ENCODE assay signal across 26 cellular contexts in the genomic region with DNA sequence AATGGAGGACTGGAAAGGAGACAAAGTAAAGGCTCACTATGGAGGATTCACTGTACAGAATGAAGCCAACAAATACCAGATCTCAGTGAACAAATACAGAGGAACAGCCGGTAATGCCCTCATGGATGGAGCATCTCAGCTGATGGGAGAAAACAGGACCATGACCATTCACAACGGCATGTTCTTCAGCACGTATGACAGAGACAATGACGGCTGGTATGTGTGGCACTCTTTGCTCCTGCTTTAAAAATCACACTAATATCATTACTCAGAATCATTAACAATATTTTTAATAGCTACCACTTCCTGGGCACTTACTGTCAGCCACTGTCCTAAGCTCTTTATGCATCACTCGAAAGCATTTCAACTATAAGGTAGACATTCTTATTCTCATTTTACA. TPM values are rescaled to one million over a fixed set of nuclear protein-coding genes. Genes with fewer than 3 reads are reported as not detected.
DNase-seq lines count a peak whose midpoint lies in the region; ATAC-seq, FAIRE-seq and TF ChIP-seq lines count a peak whose summit lies in the region.
"Had no signal": no experiment of that assay in that cellular context is flagged by ENCODE, and none has a peak within 500 bp of the region (broad histone marks: within the 10 kb centered on the region; RNA-seq: fewer than 3 reads in every experiment).

No MANE protein-coding gene starts in this region.

- CTCF ChIA-PET in HepG2 (lab: Yijun Ruan, JAX; ENCODE audit: low intra/inter-chr PET ratio, low total read pairs) (no interaction called here), PC-3 (lab: Charles Lee) (interaction anchor here (0.6 kb wide), 1 partner anchor 49 kb away, joined by 3 read pairs; no protein-coding TSS in a partner anchor)

- H3K4me2 ChIP-seq in HepG2 (ENCODE audit: low read depth, low read length): no peak overlapping the region
- H3K4me2 ChIP-seq in PC-3 (ENCODE audit: low read length): 0 out of 2 replicates have a peak overlapping the region, but pooled peaks have one; percentile 49

- POLR2A ChIA-PET in HepG2 (lab: Yijun Ruan, JAX): interaction anchor here (0.9 to 1.1 kb wide), 2 partner anchors 18 to 34 kb away, joined by 3 to 5 read pairs; no protein-coding TSS in a partner anchor
- POLR2A ChIA-PET in PC-3 (lab: Charles Lee; ENCODE audit: unreplicated experiment): no interaction called here

- H4K20me1 ChIP-seq in HepG2 (ENCODE audit: insufficient read depth, low read length) (no peaks in the 10 kb centered on the region), PC-3 (ENCODE audit: low read length) (no peaks in the 10 kb centered on the region)

- no peak for DNase-seq in HepG2 (ENCODE audit: low spot score)
- DNase-seq in PC-3: no peak
- DNase-seq in right lobe of liver: no peak
- no peak for DNase-seq in activated CD4-positive, CD25-positive, alpha-beta regulatory T cell (lab: John Stamatoyannopoulos, UW)
- DNase-seq: 8988T; C1 segment of cervical spinal cord; Calu3; CD4-positive, alpha-beta memory T cell; COR-L47; DMS53; DMS79 treated with DMSO at 0.1 percent for 48 hours; GF-D8; GM23248; H9 had no signal

- no peaks in the 10 kb centered on the region for H3K79me2 ChIP-seq in HepG2 (ENCODE audit: insufficient read depth, low read length)
- H3K79me2 ChIP-seq in PC-3 (ENCODE audit: low read length): no peaks in the 10 kb centered on the region

- H3K27me3 ChIP-seq in liver (ENCODE audit: control insufficient read depth in 4 of 4, insufficient read depth in 4 of 4, low read length in 3 of 4): no peaks in the 10 kb centered on the region
- no peaks in the 10 kb centered on the region; a peak in 1 of 5 replicates for H3K27me3 ChIP-seq in HepG2 (ENCODE audit: control insufficient read depth in 1 of 2, insufficient read depth in 2 of 2, low read length in 2 of 2)
- H3K27me3 ChIP-seq in PC-3 (ENCODE audit: low read length): no peaks in the 10 kb centered on the region
- H3K27me3 ChIP-seq in right lobe of liver: no peaks in the 10 kb centered on the region

- TF ChIP-seq CTCF in liver (IDR thresholded peaks at IDR 0.05; ENCODE audit: low read depth, low read length, missing input control) (no peak), HepG2 (CRISPR knock-in tag; IDR thresholded peaks at IDR 0.05) (no peak), PC-3 (conservative IDR thresholded peaks at IDR 0.05; ENCODE audit: low read depth, low read length) (no peak), right lobe of liver (IDR thresholded peaks at IDR 0.05) (no peak)

- no peak for TF ChIP-seq RAD21 in liver (IDR thresholded peaks at IDR 0.05)
- TF ChIP-seq RAD21 in HepG2 (CRISPR knock-in tag; IDR thresholded peaks at IDR 0.05): no peak

- intact Hi-C loops in HepG2 (cut with micrococcal nuclease; ENCODE audit: unreplicated experiment): no loop called here
- intact Hi-C loops in PC-3 (cut with micrococcal nuclease): no loop called here
- intact Hi-C loops in right lobe of liver (cut with DNase I): loop anchor here in 1 of 2 donors (5.0 kb wide), 1 partner anchor 43 kb away; a partner anchor contains a TSS

- TF ChIP-seq EP300 in HepG2 (IDR thresholded peaks at IDR 0.05; ENCODE audit: low read depth in 2 of 2, low read length in 2 of 2): no peak
- no peak for TF ChIP-seq EP300 in HepG2 (CRISPR knock-in tag; IDR thresholded peaks at IDR 0.05; ENCODE audit: borderline replicate concordance)

- no peaks in the 10 kb centered on the region for H3F3A ChIP-seq in PC-3 (ENCODE audit: low read length, unreplicated experiment)

- 53% methylated on average over 5 of the region's 5 CpGs for WGBS in liver
- 93% methylated on average over 5 of the region's 5 CpGs for WGBS in HepG2 (ENCODE audit: low lambda C conversion rate)
- 55% methylated on average over 5 of the region's 5 CpGs for WGBS in right lobe of liver (ENCODE audit: insufficient coverage, low coverage, low lambda C conversion rate, missing lambda C conversion rate)

- H3K4me1 ChIP-seq in liver (ENCODE audit: control insufficient read depth in 4 of 4, insufficient read depth in 4 of 4, low read length in 3 of 4): peaks cover 0 to 10% (median 0%) of the 10 kb centered on the region in 4 donors
- H3K4me1 ChIP-seq in HepG2 (ENCODE audit: insufficient read depth, low read length): peaks cover 12% of the 10 kb centered on the region
- H3K4me1 ChIP-seq in PC-3 (ENCODE audit: insufficient read depth, low read length): peaks cover 52% of the 10 kb centered on the region
- H3K4me1 ChIP-seq in right lobe of liver: peaks cover 0 to 38% (median 0%) of the 10 kb centered on the region in 4 donors

- no peaks in the 10 kb centered on the region for H3K9me2 ChIP-seq in PC-3 (replicated peaks; ENCODE audit: low read length)

- peaks cover 5 to 34% (median 26%) of the 10 kb centered on the region in 4 donors for H3K36me3 ChIP-seq in liver (ENCODE audit: control insufficient read depth in 4 of 4, insufficient read depth in 3 of 4, low read depth in 1 of 4, low read length in 3 of 4)
- H3K36me3 ChIP-seq in HepG2 (replicated peaks in 1 of 2; ENCODE audit: control insufficient read depth in 1 of 2, insufficient read depth in 2 of 2, low read length in 2 of 2): peaks cover 0 to 4% of the 10 kb centered on the region in 2 experiments; a peak in 1 of 5 replicates
- H3K36me3 ChIP-seq in PC-3 (ENCODE audit: low read depth, low read length): no peaks in the 10 kb centered on the region
- H3K36me3 ChIP-seq in right lobe of liver: peaks cover 0 to 62% (median 24%) of the 10 kb centered on the region in 4 donors

- ATAC-seq in HepG2 (no peak), PC-3 (no peak), right lobe of liver (peak in 2 of 4 donors; percentile 0 to 2), GM18868 (IDR thresholded peaks at IDR 0.05; ENCODE audit: unreplicated experiment) (no peak), GM18870 (IDR thresholded peaks at IDR 0.05; ENCODE audit: unreplicated experiment) (no peak)
- ATAC-seq: HCT116 had no signal

- H3K27ac ChIP-seq in liver (ENCODE audit: low read depth in 1 of 2, low read length in 2 of 2): peak overlapping the region; percentile 4 to 26
- H3K27ac ChIP-seq in HepG2 (ENCODE audit: extremely low read length, insufficient read depth, low read length): no peak overlapping the region
- peak overlapping the region; percentile 47 for H3K27ac ChIP-seq in PC-3 (ENCODE audit: low read length)
- H3K27ac ChIP-seq in right lobe of liver: peak overlapping the region in 2 of 3 donors; percentile 0 to 91
- H3K27ac ChIP-seq: GM23248 had no signal

- H2AFZ ChIP-seq in HepG2 (ENCODE audit: low read length) (no peak overlapping the region), PC-3 (ENCODE audit: low read length) (no peak overlapping the region)
- H2AFZ ChIP-seq: GM23248 had no signal

- H3K4me3 ChIP-seq in liver (ENCODE audit: low read depth in 1 of 3, low read length in 3 of 3) (no peak overlapping the region), HepG2 (replicated peaks in 1 of 3; ENCODE audit: insufficient read depth in 1 of 3, low read depth in 2 of 3, low read length in 3 of 3) (no peak overlapping the region), PC-3 (ENCODE audit: low read length) (no peak overlapping the region), right lobe of liver (no peak overlapping the region)
- H3K4me3 ChIP-seq: GM23248 had no signal

- H3K9me3 ChIP-seq in liver (ENCODE audit: control insufficient read depth in 4 of 4, low read length in 3 of 4) (no peaks in the 10 kb centered on the region), HepG2 (ENCODE audit: low read length) (no peaks in the 10 kb centered on the region), PC-3 (ENCODE audit: low read length) (no peaks in the 10 kb centered on the region), right lobe of liver (no peaks in the 10 kb centered on the region)

- FAIRE-seq in HepG2 (lab: Jason Lieb, UNC): no peak
- FAIRE-seq: GM12891, GM18507, GM19239 had no signal

- BruUV-seq in HepG2 (replicated peaks; lab: Mats Ljungman, UMichigan) (no TSS peak), PC-3 (replicated peaks; lab: Mats Ljungman, UMichigan) (no TSS peak)

- H3K9ac ChIP-seq in liver (ENCODE audit: low read depth in 1 of 2, low read length in 2 of 2): no peak overlapping the region
- H3K9ac ChIP-seq in HepG2 (ENCODE audit: insufficient read depth, low read depth, low read length): no peak overlapping the region
- no peak overlapping the region for H3K9ac ChIP-seq in PC-3 (ENCODE audit: low read length)
- H3K9ac ChIP-seq: GM23248 had no signal

- in situ Hi-C loops in HepG2 (cut with HindIII; ENCODE audit: extremely low pct_ligation_motif_present, low pct_unique_long_range_greater_than_20kb): no loop called here

- no peak for TF ChIP-seq POLR2A in HepG2 (IDR thresholded peaks at IDR 0.05; ENCODE audit: insufficient read depth in 1 of 2, low read depth in 2 of 2, low read length in 2 of 2)
- peak; percentile 51 for TF ChIP-seq POLR2A in right lobe of liver (IDR thresholded peaks at IDR 0.05)

RNA-seq across cellular contexts. Expression of a gene that starts 6.8 kb away (rescaled TPM):
- total RNA-seq in liver: over 10,000 TPM; 11,744 to 21,431 TPM
- over 10,000 TPM; 11,318 to 19,021 TPM for polyA plus RNA-seq in liver
- 408 and 784 TPM in 2 replicates for total RNA-seq in HepG2 (2016; rRNA removed; fragmentation: Illumina TruSeq; extraction: Trizol)
- total RNA-seq in HepG2 (2016; cell fraction: cytosol; rRNA removed; fragmentation: Illumina TruSeq; extraction: Trizol; ENCODE audit: low read depth): 56.7 and 69.7 TPM in 2 replicates
- total RNA-seq in HepG2 (2016; cell fraction: insoluble cytoplasmic fraction; rRNA removed; fragmentation: Illumina TruSeq; extraction: Trizol): 374 and 784 TPM in 2 replicates
- 96.6 and 132 TPM in 2 replicates for total RNA-seq in HepG2 (2016; cell fraction: membrane; rRNA removed; fragmentation: Illumina TruSeq; extraction: Trizol)
- total RNA-seq in HepG2 (2016; cell fraction: nucleus; rRNA removed; fragmentation: Illumina TruSeq; extraction: Trizol): 538 and 629 TPM in 2 replicates
- 226 and 273 TPM in 2 replicates for polyA plus RNA-seq in HepG2 (2011; rRNA removed)
- polyA plus RNA-seq in HepG2 (2011; cell fraction: cytosol; rRNA removed): 107 and 238 TPM in 2 replicates
- polyA plus RNA-seq in HepG2 (2011; cell fraction: nucleus; rRNA removed): 60.1 and 85.7 TPM in 2 replicates
- polyA plus RNA-seq in HepG2 (2012): 449 and 489 TPM in 2 replicates
- polyA plus RNA-seq in HepG2 (2016; cell fraction: cytosol; fragmentation: Illumina TruSeq; extraction: Trizol; ENCODE audit: low read depth): 53.8 and 63.1 TPM in 2 replicates
- 379 and 391 TPM in 2 replicates for polyA plus RNA-seq in HepG2 (2016; cell fraction: insoluble cytoplasmic fraction; fragmentation: Illumina TruSeq; extraction: Trizol; ENCODE audit: low read depth)
- 70.9 and 94.9 TPM in 2 replicates for polyA plus RNA-seq in HepG2 (2016; cell fraction: membrane; fragmentation: Illumina TruSeq; extraction: Trizol; ENCODE audit: low read depth)
- polyA plus RNA-seq in HepG2 (2016; cell fraction: nucleus; fragmentation: Illumina TruSeq; extraction: Trizol; ENCODE audit: insufficient read depth, low read depth): 850 and 880 TPM in 2 replicates
- 57.2 TPM in 1 of 2 replicates, not detected in the other for polyA minus RNA-seq in HepG2 (2011; rRNA and poly(A)+ RNA removed; ENCODE audit: low replicate concordance)
- polyA minus RNA-seq in HepG2 (2011; cell fraction: cytosol; rRNA and poly(A)+ RNA removed): 69.4 and 146 TPM in 2 replicates
- 65.9 and 110 TPM in 2 replicates for polyA minus RNA-seq in HepG2 (2011; cell fraction: nucleus; rRNA and poly(A)+ RNA removed)
- total RNA-seq in PC-3 (2014; rRNA removed): 0.36 and 1.0 TPM in 2 replicates
- over 10,000 TPM in 5 of 6 experiments, 1,000 to 10,000 TPM in 1; 6,080 to 16,362 (median 11,864) TPM for total RNA-seq in right lobe of liver
- total RNA-seq: A673; CD4-positive, alpha-beta memory T cell; Daoy; G401; GM23248; H9 had no signal
- polyA plus RNA-seq: BJ; CD4-positive, alpha-beta memory T cell; GM23248 had no signal

RNA-seq across cellular contexts. Expression of a gene that starts 19.4 kb away (rescaled TPM):
- total RNA-seq in liver (10 to 100 TPM; 28.4 to 51.5 TPM), HepG2 (2016; rRNA removed; fragmentation: Illumina TruSeq; extraction: Trizol) (110 and 177 TPM in 2 replicates), PC-3 (2014; rRNA removed) (41.7 and 51.7 TPM in 2 replicates), right lobe of liver (10 to 100 TPM; 33.1 to 55.8 (median 39.2) TPM)
- polyA plus RNA-seq in liver (10 to 100 TPM; 27.2 to 31.3 TPM), HepG2 (2011; rRNA removed) (63.2 and 77.3 TPM in 2 replicates)
- 15.5 and 18.0 TPM in 2 replicates for total RNA-seq in HepG2 (2016; cell fraction: cytosol; rRNA removed; fragmentation: Illumina TruSeq; extraction: Trizol; ENCODE audit: low read depth)
- total RNA-seq in HepG2 (2016; cell fraction: insoluble cytoplasmic fraction; rRNA removed; fragmentation: Illumina TruSeq; extraction: Trizol): 117 and 184 TPM in 2 replicates
- total RNA-seq in HepG2 (2016; cell fraction: membrane; rRNA removed; fragmentation: Illumina TruSeq; extraction: Trizol): 30.7 and 37.3 TPM in 2 replicates
- total RNA-seq in HepG2 (2016; cell fraction: nucleus; rRNA removed; fragmentation: Illumina TruSeq; extraction: Trizol): 71.1 and 72.1 TPM in 2 replicates
- polyA plus RNA-seq in HepG2 (2011; cell fraction: cytosol; rRNA removed): 41.6 and 48.8 TPM in 2 replicates
- 44.8 and 48.6 TPM in 2 replicates for polyA plus RNA-seq in HepG2 (2011; cell fraction: nucleus; rRNA removed)
- polyA plus RNA-seq in HepG2 (2012): 49.6 and 59.5 TPM in 2 replicates
- 13.7 and 18.4 TPM in 2 replicates for polyA plus RNA-seq in HepG2 (2016; cell fraction: cytosol; fragmentation: Illumina TruSeq; extraction: Trizol; ENCODE audit: low read depth)
- 142 and 150 TPM in 2 replicates for polyA plus RNA-seq in HepG2 (2016; cell fraction: insoluble cytoplasmic fraction; fragmentation: Illumina TruSeq; extraction: Trizol; ENCODE audit: low read depth)
- polyA plus RNA-seq in HepG2 (2016; cell fraction: membrane; fragmentation: Illumina TruSeq; extraction: Trizol; ENCODE audit: low read depth): 18.9 and 20.9 TPM in 2 replicates
- polyA plus RNA-seq in HepG2 (2016; cell fraction: nucleus; fragmentation: Illumina TruSeq; extraction: Trizol; ENCODE audit: insufficient read depth, low read depth): 82.5 and 87.2 TPM in 2 replicates
- polyA minus RNA-seq in HepG2 (2011; rRNA and poly(A)+ RNA removed; ENCODE audit: low replicate concordance): 54.9 and 71.4 TPM in 2 replicates
- 33.8 and 40.5 TPM in 2 replicates for polyA minus RNA-seq in HepG2 (2011; cell fraction: cytosol; rRNA and poly(A)+ RNA removed)
- 50.3 and 76.6 TPM in 2 replicates for polyA minus RNA-seq in HepG2 (2011; cell fraction: nucleus; rRNA and poly(A)+ RNA removed)

RNA-seq across cellular contexts. Expression of a gene that starts 21.0 kb away (rescaled TPM):
- total RNA-seq in liver (over 10,000 TPM; 12,179 to 25,210 TPM), HepG2 (2016; rRNA removed; fragmentation: Illumina TruSeq; extraction: Trizol) (743 and 1,523 TPM in 2 replicates), PC-3 (2014; rRNA removed) (not detected in 2 replicates), right lobe of liver (over 10,000 TPM in 5 of 6 experiments, 1,000 to 10,000 TPM in 1; 8,384 to 20,319 (median 15,496) TPM)
- polyA plus RNA-seq in liver (over 10,000 TPM in 1 of 2 donors, 1,000 to 10,000 TPM in 1; 8,747 to 16,618 TPM), HepG2 (2011; rRNA removed) (640 and 755 TPM in 2 replicates)
- total RNA-seq in HepG2 (2016; cell fraction: cytosol; rRNA removed; fragmentation: Illumina TruSeq; extraction: Trizol; ENCODE audit: low read depth): 63.8 and 68.9 TPM in 2 replicates
- total RNA-seq in HepG2 (2016; cell fraction: insoluble cytoplasmic fraction; rRNA removed; fragmentation: Illumina TruSeq; extraction: Trizol): 698 and 1,531 TPM in 2 replicates
- 131 and 151 TPM in 2 replicates for total RNA-seq in HepG2 (2016; cell fraction: membrane; rRNA removed; fragmentation: Illumina TruSeq; extraction: Trizol)
- total RNA-seq in HepG2 (2016; cell fraction: nucleus; rRNA removed; fragmentation: Illumina TruSeq; extraction: Trizol): 1,165 and 1,343 TPM in 2 replicates
- polyA plus RNA-seq in HepG2 (2011; cell fraction: cytosol; rRNA removed): 361 and 711 TPM in 2 replicates
- polyA plus RNA-seq in HepG2 (2011; cell fraction: nucleus; rRNA removed): 219 and 306 TPM in 2 replicates
- 1,090 and 1,341 TPM in 2 replicates for polyA plus RNA-seq in HepG2 (2012)
- polyA plus RNA-seq in HepG2 (2016; cell fraction: cytosol; fragmentation: Illumina TruSeq; extraction: Trizol; ENCODE audit: low read depth): 52.4 and 61.1 TPM in 2 replicates
- 573 and 576 TPM in 2 replicates for polyA plus RNA-seq in HepG2 (2016; cell fraction: insoluble cytoplasmic fraction; fragmentation: Illumina TruSeq; extraction: Trizol; ENCODE audit: low read depth)
- polyA plus RNA-seq in HepG2 (2016; cell fraction: membrane; fragmentation: Illumina TruSeq; extraction: Trizol; ENCODE audit: low read depth): 76.3 and 93.7 TPM in 2 replicates
- 1,268 and 1,352 TPM in 2 replicates for polyA plus RNA-seq in HepG2 (2016; cell fraction: nucleus; fragmentation: Illumina TruSeq; extraction: Trizol; ENCODE audit: insufficient read depth, low read depth)
- polyA minus RNA-seq in HepG2 (2011; rRNA and poly(A)+ RNA removed; ENCODE audit: low replicate concordance): 0.40 and 296 TPM in 2 replicates
- 327 and 562 TPM in 2 replicates for polyA minus RNA-seq in HepG2 (2011; cell fraction: cytosol; rRNA and poly(A)+ RNA removed)
- 245 and 404 TPM in 2 replicates for polyA minus RNA-seq in HepG2 (2011; cell fraction: nucleus; rRNA and poly(A)+ RNA removed)
- total RNA-seq: A673; Calu3; CD4-positive, alpha-beta memory T cell; Daoy; G401; GM23248; H4; H9 had no signal
- polyA plus RNA-seq: BJ; CD4-positive, alpha-beta memory T cell; GM23248 had no signal

RNA-seq across cellular contexts. Expression of a gene that starts 42.9 kb away (rescaled TPM):
- total RNA-seq in liver (over 10,000 TPM; 11,566 to 20,700 TPM), HepG2 (2016; rRNA removed; fragmentation: Illumina TruSeq; extraction: Trizol) (1,495 and 2,423 TPM in 2 replicates), PC-3 (2014; rRNA removed) (not detected in 2 replicates), right lobe of liver (over 10,000 TPM in 4 of 6 experiments, 1,000 to 10,000 TPM in 2; 5,578 to 14,578 (median 13,052) TPM)
- polyA plus RNA-seq in liver (over 10,000 TPM in 1 of 2 donors, 1,000 to 10,000 TPM in 1; 7,404 to 18,576 TPM), HepG2 (2011; rRNA removed) (1,030 and 1,037 TPM in 2 replicates)
- 401 and 461 TPM in 2 replicates for total RNA-seq in HepG2 (2016; cell fraction: cytosol; rRNA removed; fragmentation: Illumina TruSeq; extraction: Trizol; ENCODE audit: low read depth)
- total RNA-seq in HepG2 (2016; cell fraction: insoluble cytoplasmic fraction; rRNA removed; fragmentation: Illumina TruSeq; extraction: Trizol): 1,449 and 2,438 TPM in 2 replicates
- total RNA-seq in HepG2 (2016; cell fraction: membrane; rRNA removed; fragmentation: Illumina TruSeq; extraction: Trizol): 624 and 702 TPM in 2 replicates
- total RNA-seq in HepG2 (2016; cell fraction: nucleus; rRNA removed; fragmentation: Illumina TruSeq; extraction: Trizol): 2,130 and 2,392 TPM in 2 replicates
- 571 and 1,106 TPM in 2 replicates for polyA plus RNA-seq in HepG2 (2011; cell fraction: cytosol; rRNA removed)
- polyA plus RNA-seq in HepG2 (2011; cell fraction: nucleus; rRNA removed): 235 and 339 TPM in 2 replicates
- polyA plus RNA-seq in HepG2 (2012): 1,249 and 1,529 TPM in 2 replicates
- 421 and 430 TPM in 2 replicates for polyA plus RNA-seq in HepG2 (2016; cell fraction: cytosol; fragmentation: Illumina TruSeq; extraction: Trizol; ENCODE audit: low read depth)
- 1,324 and 1,381 TPM in 2 replicates for polyA plus RNA-seq in HepG2 (2016; cell fraction: insoluble cytoplasmic fraction; fragmentation: Illumina TruSeq; extraction: Trizol; ENCODE audit: low read depth)
- 463 and 496 TPM in 2 replicates for polyA plus RNA-seq in HepG2 (2016; cell fraction: membrane; fragmentation: Illumina TruSeq; extraction: Trizol; ENCODE audit: low read depth)
- 2,640 and 2,884 TPM in 2 replicates for polyA plus RNA-seq in HepG2 (2016; cell fraction: nucleus; fragmentation: Illumina TruSeq; extraction: Trizol; ENCODE audit: insufficient read depth, low read depth)
- polyA minus RNA-seq in HepG2 (2011; rRNA and poly(A)+ RNA removed; ENCODE audit: low replicate concordance): 0.72 and 295 TPM in 2 replicates
- 285 and 453 TPM in 2 replicates for polyA minus RNA-seq in HepG2 (2011; cell fraction: cytosol; rRNA and poly(A)+ RNA removed)
- 263 and 473 TPM in 2 replicates for polyA minus RNA-seq in HepG2 (2011; cell fraction: nucleus; rRNA and poly(A)+ RNA removed)
- total RNA-seq: A673; CD4-positive, alpha-beta memory T cell; Daoy; G401; GM23248; H4; H9 had no signal
- polyA plus RNA-seq: BJ; CD4-positive, alpha-beta memory T cell; GM23248 had no signal

Comparison
In these comparisons a context has a peak if more than half of its experiments do, and no peak if none do; other contexts are left out.
1. RNA of a gene that starts 6.8 kb away (total RNA-seq): 11,744 to 21,431 TPM in liver, 6,080 to 16,362 TPM in right lobe of liver and 56.7 to 784 TPM in HepG2; 0.36 to 1.0 TPM in PC-3; every median in the first group is over 10 times any median in the second.
2. RNA of a gene that starts 21.0 kb away (total RNA-seq): 12,179 to 25,210 TPM in liver, 8,384 to 20,319 TPM in right lobe of liver and 63.8 to 1,531 TPM in HepG2; not detected in PC-3; every median in the first group is over 10 times any median in the second.